1 cellular context compared by ENCODE assay signal in the genomic region with DNA sequence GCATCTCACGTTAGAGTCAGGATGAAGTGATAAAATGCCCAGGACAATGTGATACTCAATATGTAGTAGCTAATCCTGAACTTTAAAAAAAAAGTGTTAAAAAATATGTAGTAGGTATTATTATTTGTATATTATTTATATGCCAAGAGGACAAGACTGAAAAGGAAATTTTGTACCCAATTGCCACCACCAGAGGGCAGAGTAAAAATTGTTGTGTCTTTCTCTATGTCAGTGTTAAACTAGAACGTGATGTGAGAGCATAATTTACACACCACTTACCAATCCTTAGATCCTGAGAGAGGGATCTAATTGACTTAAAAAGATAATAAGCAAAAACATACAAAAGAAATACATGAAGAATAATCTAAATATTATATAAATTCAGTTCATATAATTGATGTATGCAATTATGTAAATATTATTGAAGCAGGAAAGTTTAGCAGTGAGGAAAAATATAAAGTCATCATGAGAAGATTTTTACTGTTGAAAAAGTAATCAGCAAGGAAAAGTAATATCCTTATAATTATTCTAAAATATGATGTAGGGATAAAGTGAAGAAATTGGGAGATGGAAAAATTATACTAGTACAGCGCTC.
TF ChIP-seq lines count a peak whose summit lies in the region.

No MANE protein-coding gene starts in this region.

TF ChIP-seq in GM23338, 12 proteins besides CTCF, POLR2A, EP300 and RAD21 (continued from another document):
- TF ChIP-seq REST (IDR thresholded peaks at IDR 0.05; ENCODE audit: unreplicated experiment) = no peak
- no peak for TF ChIP-seq EZH2phosphoT487 (IDR thresholded peaks at IDR 0.05; ENCODE audit: unreplicated experiment)
